Comparison of ENCODE assay signal across 2 cellular contexts in the genomic region with DNA sequence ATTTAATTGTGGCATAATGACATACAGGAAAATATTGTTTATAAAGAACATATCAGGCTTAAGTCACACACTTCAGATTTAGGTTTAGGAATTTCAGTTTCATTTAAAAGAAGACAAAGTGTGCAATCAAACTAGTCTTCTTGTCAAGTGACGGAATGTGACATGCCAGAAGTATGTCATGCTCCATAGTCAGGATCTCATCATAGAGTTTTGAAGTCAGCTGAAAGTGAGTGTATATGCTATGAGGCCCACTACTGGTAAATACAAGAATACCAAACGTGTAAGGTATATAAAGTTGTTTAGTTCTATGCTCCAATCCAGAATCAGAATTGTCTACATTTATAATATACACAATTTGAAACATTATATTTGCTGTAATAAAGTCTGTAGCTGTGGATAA.
TF ChIP-seq lines count a peak whose summit lies in the region.

No MANE protein-coding gene starts in this region.

TF ChIP-seq in SK-N-SH, 30 proteins besides CTCF, POLR2A, EP300 and RAD21 (continued from another document):
- TF ChIP-seq, protein P1, sequence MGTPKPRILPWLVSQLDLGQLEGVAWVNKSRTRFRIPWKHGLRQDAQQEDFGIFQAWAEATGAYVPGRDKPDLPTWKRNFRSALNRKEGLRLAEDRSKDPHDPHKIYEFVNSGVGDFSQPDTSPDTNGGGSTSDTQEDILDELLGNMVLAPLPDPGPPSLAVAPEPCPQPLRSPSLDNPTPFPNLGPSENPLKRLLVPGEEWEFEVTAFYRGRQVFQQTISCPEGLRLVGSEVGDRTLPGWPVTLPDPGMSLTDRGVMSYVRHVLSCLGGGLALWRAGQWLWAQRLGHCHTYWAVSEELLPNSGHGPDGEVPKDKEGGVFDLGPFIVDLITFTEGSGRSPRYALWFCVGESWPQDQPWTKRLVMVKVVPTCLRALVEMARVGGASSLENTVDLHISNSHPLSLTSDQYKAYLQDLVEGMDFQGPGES (IDR thresholded peaks at IDR 0.05; ENCODE audit: low read depth, low read length) = no peak
- TF ChIP-seq FOXJ3 (CRISPR knock-in tag; IDR thresholded peaks at IDR 0.05) = no peak
- no peak for TF ChIP-seq RCOR1 (IDR thresholded peaks at IDR 0.05; ENCODE audit: low read length)
- TF ChIP-seq POLR2AphosphoS5 (IDR thresholded peaks at IDR 0.05; ENCODE audit: low read depth, low read length) = no peak
- no peak for TF ChIP-seq CHD2 (IDR thresholded peaks at IDR 0.05; ENCODE audit: low read length, partially characterized antibody)
- TF ChIP-seq YY1 (IDR thresholded peaks at IDR 0.05; ENCODE audit: low read depth) = no peak
- no peak for TF ChIP-seq GABPA (IDR thresholded peaks at IDR 0.05; ENCODE audit: low read depth)
- TF ChIP-seq NFIC (IDR thresholded peaks at IDR 0.05; ENCODE audit: borderline replicate concordance) = no peak
- no peak for TF ChIP-seq MXI1 (IDR thresholded peaks at IDR 0.05; ENCODE audit: low read depth, low read length)
- no peak for TF ChIP-seq SMC3 (IDR thresholded peaks at IDR 0.05; ENCODE audit: low read depth, low read length)
- no peak for TF ChIP-seq TAF1 (IDR thresholded peaks at IDR 0.05; ENCODE audit: borderline replicate concordance, low read depth, low read length)
- no peak for TF ChIP-seq RFX5 (IDR thresholded peaks at IDR 0.05; ENCODE audit: low read length)

TF ChIP-seq in SK-N-SH treated with all-trans-retinoic acid at 6 μM for 48 hours, 23 proteins besides CTCF, POLR2A, EP300 and RAD21 (continued from another document):
- TF ChIP-seq, protein P2, sequence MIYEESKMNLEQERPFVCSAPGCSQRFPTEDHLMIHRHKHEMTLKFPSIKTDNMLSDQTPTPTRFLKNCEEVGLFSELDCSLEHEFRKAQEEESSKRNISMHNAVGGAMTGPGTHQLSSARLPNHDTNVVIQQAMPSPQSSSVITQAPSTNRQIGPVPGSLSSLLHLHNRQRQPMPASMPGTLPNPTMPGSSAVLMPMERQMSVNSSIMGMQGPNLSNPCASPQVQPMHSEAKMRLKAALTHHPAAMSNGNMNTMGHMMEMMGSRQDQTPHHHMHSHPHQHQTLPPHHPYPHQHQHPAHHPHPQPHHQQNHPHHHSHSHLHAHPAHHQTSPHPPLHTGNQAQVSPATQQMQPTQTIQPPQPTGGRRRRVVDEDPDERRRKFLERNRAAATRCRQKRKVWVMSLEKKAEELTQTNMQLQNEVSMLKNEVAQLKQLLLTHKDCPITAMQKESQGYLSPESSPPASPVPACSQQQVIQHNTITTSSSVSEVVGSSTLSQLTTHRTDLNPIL (CRISPR knock-in tag; IDR thresholded peaks at IDR 0.05; ENCODE audit: low read depth) = no peak
- TF ChIP-seq CSDC2 (CRISPR knock-in tag; IDR thresholded peaks at IDR 0.05) (no peak), ZC3H10 (CRISPR knock-in tag; IDR thresholded peaks at IDR 0.05) (no peak), ZFP3 (CRISPR knock-in tag; IDR thresholded peaks at IDR 0.05) (no peak), ZNF70 (CRISPR knock-in tag; IDR thresholded peaks at IDR 0.05) (no peak), ZNF8 (CRISPR knock-in tag; IDR thresholded peaks at IDR 0.05) (no peak), SNAI2 (CRISPR knock-in tag; IDR thresholded peaks at IDR 0.05) (no peak), ESRRG (CRISPR knock-in tag; IDR thresholded peaks at IDR 0.05) (no peak)
- TF ChIP-seq, protein P3, sequence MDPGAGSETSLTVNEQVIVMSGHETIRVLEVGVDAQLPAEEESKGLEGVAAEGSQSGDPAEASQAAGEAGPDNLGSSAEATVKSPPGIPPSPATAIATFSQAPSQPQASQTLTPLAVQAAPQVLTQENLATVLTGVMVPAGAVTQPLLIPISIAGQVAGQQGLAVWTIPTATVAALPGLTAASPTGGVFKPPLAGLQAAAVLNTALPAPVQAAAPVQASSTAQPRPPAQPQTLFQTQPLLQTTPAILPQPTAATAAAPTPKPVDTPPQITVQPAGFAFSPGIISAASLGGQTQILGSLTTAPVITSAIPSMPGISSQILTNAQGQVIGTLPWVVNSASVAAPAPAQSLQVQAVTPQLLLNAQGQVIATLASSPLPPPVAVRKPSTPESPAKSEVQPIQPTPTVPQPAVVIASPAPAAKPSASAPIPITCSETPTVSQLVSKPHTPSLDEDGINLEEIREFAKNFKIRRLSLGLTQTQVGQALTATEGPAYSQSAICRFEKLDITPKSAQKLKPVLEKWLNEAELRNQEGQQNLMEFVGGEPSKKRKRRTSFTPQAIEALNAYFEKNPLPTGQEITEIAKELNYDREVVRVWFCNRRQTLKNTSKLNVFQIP (CRISPR knock-in tag; IDR thresholded peaks at IDR 0.05; ENCODE audit: borderline replicate concordance, low read depth) = no peak
- TF ChIP-seq, protein P4, sequence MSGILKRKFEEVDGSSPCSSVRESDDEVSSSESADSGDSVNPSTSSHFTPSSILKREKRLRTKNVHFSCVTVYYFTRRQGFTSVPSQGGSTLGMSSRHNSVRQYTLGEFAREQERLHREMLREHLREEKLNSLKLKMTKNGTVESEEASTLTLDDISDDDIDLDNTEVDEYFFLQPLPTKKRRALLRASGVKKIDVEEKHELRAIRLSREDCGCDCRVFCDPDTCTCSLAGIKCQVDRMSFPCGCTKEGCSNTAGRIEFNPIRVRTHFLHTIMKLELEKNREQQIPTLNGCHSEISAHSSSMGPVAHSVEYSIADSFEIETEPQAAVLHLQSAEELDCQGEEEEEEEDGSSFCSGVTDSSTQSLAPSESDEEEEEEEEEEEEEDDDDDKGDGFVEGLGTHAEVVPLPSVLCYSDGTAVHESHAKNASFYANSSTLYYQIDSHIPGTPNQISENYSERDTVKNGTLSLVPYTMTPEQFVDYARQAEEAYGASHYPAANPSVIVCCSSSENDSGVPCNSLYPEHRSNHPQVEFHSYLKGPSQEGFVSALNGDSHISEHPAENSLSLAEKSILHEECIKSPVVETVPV (CRISPR knock-in tag; IDR thresholded peaks at IDR 0.05) = no peak
